Comparison of ENCODE assay signal across 17 cellular contexts in the genomic region with DNA sequence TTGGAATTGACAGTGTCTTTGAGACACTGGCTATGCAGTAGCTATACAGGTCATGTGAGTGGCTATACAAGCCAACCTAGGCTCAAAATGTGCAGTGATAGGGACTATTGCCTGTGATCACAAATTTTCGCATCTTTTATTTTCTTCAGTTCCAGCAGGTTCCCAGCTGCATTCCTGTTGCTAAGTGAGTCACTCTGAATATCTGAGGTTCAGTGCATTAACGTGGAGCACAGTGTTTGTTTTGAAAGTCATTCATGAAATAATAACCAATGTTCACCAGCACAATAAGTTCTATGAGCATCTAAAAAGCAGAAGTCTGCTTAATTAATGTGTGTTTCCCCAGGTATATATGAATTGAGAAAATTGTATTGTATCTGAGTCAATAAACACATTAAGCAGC.
DNase-seq lines count a peak whose midpoint lies in the region; ATAC-seq and TF ChIP-seq lines count a peak whose summit lies in the region.
"Had no signal": no experiment of that assay in that cellular context is flagged by ENCODE, and none has a peak within 500 bp of the region (broad histone marks: within the 10 kb centered on the region; RNA-seq: fewer than 3 reads in every experiment).

No MANE protein-coding gene starts in this region.

- H3K9me2 ChIP-seq in PC-9 (ENCODE audit: insufficient read depth) = no peaks in the 10 kb centered on the region

- H3K36me3 ChIP-seq in ACC112 (ENCODE audit: insufficient read depth, low read length) (no peaks in the 10 kb centered on the region), PC-9 (ENCODE audit: low read depth) (no peaks in the 10 kb centered on the region)

- no peaks in the 10 kb centered on the region for H3K79me2 ChIP-seq in ACC112 (ENCODE audit: control insufficient read depth, insufficient read depth, low read length, unreplicated experiment)
- no peaks in the 10 kb centered on the region for H3K79me2 ChIP-seq in PC-9 (ENCODE audit: low read depth)

- CTCF ChIA-PET in PC-9 (lab: Charles Lee) = no interaction called here

- BruUV-seq in PC-9 (replicated peaks; lab: Mats Ljungman, UMichigan) = no TSS peak

- peaks cover 18% of the 10 kb centered on the region for H3K4me1 ChIP-seq in ACC112 (ENCODE audit: control insufficient read depth, insufficient read depth, low read length, unreplicated experiment)
- no peaks in the 10 kb centered on the region for H3K4me1 ChIP-seq in PC-9 (replicated peaks; ENCODE audit: insufficient read depth)

- no peaks in the 10 kb centered on the region for H3F3A ChIP-seq in PC-9 (ENCODE audit: insufficient read depth, low read depth)

- H2AFZ ChIP-seq in ACC112 (ENCODE audit: low read length, unreplicated experiment) = no peak overlapping the region
- H2AFZ ChIP-seq in PC-9 = no peak overlapping the region

- intact Hi-C loops in PC-9 (cut with micrococcal nuclease; ENCODE audit: unreplicated experiment) = no loop called here

- H3K27me3 ChIP-seq in ACC112 (ENCODE audit: insufficient read depth, low read length) (no peaks in the 10 kb centered on the region), PC-9 (ENCODE audit: insufficient read depth, low read depth) (no peaks in the 10 kb centered on the region)

- in situ Hi-C loops in astrocyte of the spinal cord (cut with HindIII; ENCODE audit: low sequenced_read_pairs) = no loop called here

- POLR2A ChIA-PET in PC-9 (lab: Charles Lee; ENCODE audit: unreplicated experiment) = no interaction called here

- H3K4me3 ChIP-seq in ACC112 (ENCODE audit: low read depth, low read length) = peak overlapping the region; percentile 5; the same call in 1 of the 2 replicates
- no peak overlapping the region for H3K4me3 ChIP-seq in astrocyte of the spinal cord (ENCODE audit: low read depth, low read length)
- H3K4me3 ChIP-seq in PC-9 = no peak overlapping the region

- peak; percentile 17 for DNase-seq in HCEC 1CT
- DNase-seq in astrocyte of the spinal cord (ENCODE audit: low read depth, low spot score) = peak; percentile 63
- peak; percentile 3 for DNase-seq in hepatic stellate cell (ENCODE audit: low spot score)
- no peak for DNase-seq in PC-9
- DNase-seq in GM19238 (ENCODE audit: insufficient read length, low spot score) = no peak
- DNase-seq: COR-L47, DMS153, EL, GOT3, NCI-H187, NCI-H446 treated with DMSO at 0.1 percent for 48 hours, NCI-H774 had no signal

- TF ChIP-seq CTCF in astrocyte of the spinal cord (IDR thresholded peaks at IDR 0.05; ENCODE audit: low read depth, low read length) (no peak), PC-9 (conservative IDR thresholded peaks at IDR 0.05) (no peak)

- no peaks in the 10 kb centered on the region for H3K9me3 ChIP-seq in PC-9 (ENCODE audit: insufficient read depth, low read depth)

- H3K27ac ChIP-seq in ACC112 (ENCODE audit: low read depth, low read length) = no peak overlapping the region
- H3K27ac ChIP-seq in PC-9 = no peak overlapping the region
- H3K27ac ChIP-seq: 22Rv1, HL-60 had no signal

- no peaks in the 10 kb centered on the region for H4K20me1 ChIP-seq in PC-9 (ENCODE audit: insufficient read depth)

- H3K4me2 ChIP-seq in PC-9 = no peak overlapping the region

- ATAC-seq in GM21526 (IDR thresholded peaks at IDR 0.05; ENCODE audit: low FRiP score, unreplicated experiment) = no peak
- ATAC-seq in GM19328 (IDR thresholded peaks at IDR 0.05; ENCODE audit: unreplicated experiment) = no peak

Comparison
In these comparisons a context has a peak if more than half of its experiments do, and no peak if none do; other contexts are left out.
1. DNase-seq: peak in HCEC 1CT (single experiment), astrocyte of the spinal cord (single experiment) and hepatic stellate cell (single experiment); none in PC-9 (0 of 2) and GM19238 (single experiment).